In the genomic region with DNA sequence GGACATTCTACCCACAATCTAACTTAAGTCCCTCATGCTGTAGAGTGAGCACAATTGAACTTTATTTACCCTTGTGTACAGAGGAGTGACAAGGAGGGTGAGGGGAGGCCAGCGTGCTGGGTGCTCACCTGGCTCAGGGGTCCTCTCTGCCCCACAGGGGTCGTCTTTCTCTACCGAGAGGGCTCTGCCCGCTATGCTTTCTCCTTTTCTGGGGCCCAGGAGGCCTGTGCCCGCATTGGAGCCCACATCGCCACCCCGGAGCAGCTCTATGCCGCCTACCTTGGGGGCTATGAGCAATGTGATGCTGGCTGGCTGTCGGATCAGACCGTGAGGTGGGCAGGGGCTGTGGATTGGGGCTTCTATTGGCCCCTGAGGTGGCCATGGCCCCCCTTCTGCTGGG, we compare ENCODE assay signal across 18 cellular contexts. TPM values are rescaled to one million over a fixed set of nuclear protein-coding genes. Genes with fewer than 3 reads are reported as not detected.
DNase-seq lines count a peak whose midpoint lies in the region; ATAC-seq and TF ChIP-seq lines count a peak whose summit lies in the region.
"Had no signal": no experiment of that assay in that cellular context is flagged by ENCODE, and none has a peak within 500 bp of the region (broad histone marks: within the 10 kb centered on the region; RNA-seq: fewer than 3 reads in every experiment).

No MANE protein-coding gene starts in this region.

- H3K27me3 Mint-ChIP-seq in GM23338 (ENCODE audit: insufficient read depth, low read depth, poor library complexity) = peaks cover 40% of the 10 kb centered on the region
- H3K27me3 Mint-ChIP-seq in endothelial cell (ENCODE audit: unreplicated experiment) = peaks cover 16% of the 10 kb centered on the region
- H3K27me3 Mint-ChIP-seq in osteocyte (ENCODE audit: unreplicated experiment) = peaks cover 80% of the 10 kb centered on the region

- no peaks in the 10 kb centered on the region for H3K36me3 ChIP-seq in GM23338 (ENCODE audit: insufficient read depth)
- H3K36me3 ChIP-seq in H7 (replicated peaks; ENCODE audit: control insufficient read depth, insufficient read depth, low read length) = no peaks in the 10 kb centered on the region
- H3K36me3 ChIP-seq: BE2C had no signal

- no peak overlapping the region for H3K4me3 Mint-ChIP-seq in GM23338
- no peak overlapping the region for H3K4me3 Mint-ChIP-seq in endothelial cell (ENCODE audit: unreplicated experiment)
- H3K4me3 Mint-ChIP-seq in osteocyte (ENCODE audit: unreplicated experiment) = no peak overlapping the region
- H3K4me3 Mint-ChIP-seq: CD4-positive, CD25-positive, alpha-beta regulatory T cell; CD8-positive, alpha-beta memory T cell had no signal

- H3K9me2 ChIP-seq in GM23338 (ENCODE audit: insufficient read depth) = no peaks in the 10 kb centered on the region

- DNase-seq in GM23338 (ENCODE audit: low spot score) (no peak), H7 (peak; percentile 40), endothelial cell (ENCODE audit: low spot score) (no peak), osteocyte (ENCODE audit: extremely low spot score, unreplicated experiment) (no peak)
- DNase-seq: ACHN; BE2C; C1 segment of cervical spinal cord; CD4-positive, CD25-positive, alpha-beta regulatory T cell; CD8-positive, alpha-beta memory T cell; COR-L47; DMS 273 treated with DMSO at 0.1 percent for 48 hours; DMS53; DND-41; EL; HCEC 1CT had no signal

- no peaks in the 10 kb centered on the region; the same call in 2 of the 3 replicates for H3K36me3 Mint-ChIP-seq in GM23338 (ENCODE audit: low read depth)
- H3K36me3 Mint-ChIP-seq in endothelial cell (ENCODE audit: low read depth, unreplicated experiment) = peaks cover 18% of the 10 kb centered on the region
- no peaks in the 10 kb centered on the region for H3K36me3 Mint-ChIP-seq in osteocyte (ENCODE audit: unreplicated experiment)
- H3K36me3 Mint-ChIP-seq: CD8-positive, alpha-beta memory T cell had no signal

- no peaks in the 10 kb centered on the region for H3K79me2 ChIP-seq in GM23338 (replicated peaks; ENCODE audit: insufficient read depth)

- H3K4me1 Mint-ChIP-seq in GM23338 (peaks cover 22% of the 10 kb centered on the region), endothelial cell (ENCODE audit: unreplicated experiment) (peaks cover 11% of the 10 kb centered on the region), osteocyte (ENCODE audit: unreplicated experiment) (peaks cover 5% of the 10 kb centered on the region)

- peaks cover 3% of the 10 kb centered on the region; the same call in 1 of the 2 replicates for H4K20me1 ChIP-seq in GM23338 (replicated peaks; ENCODE audit: insufficient read depth)

- H3K4me1 ChIP-seq in GM23338 (ENCODE audit: insufficient read depth) = peaks cover 6% of the 10 kb centered on the region; the same call in 1 of the 2 replicates

- peak overlapping the region; percentile 75; the same call in 1 of the 2 replicates for H3K4me2 ChIP-seq in GM23338

- H2AFZ ChIP-seq in GM23338 = no peak overlapping the region

- H3K27me3 ChIP-seq in GM23338 (ENCODE audit: insufficient read depth) (peaks cover 95% of the 10 kb centered on the region), H7 (ENCODE audit: control insufficient read depth, insufficient read depth, low read length) (peaks cover 79% of the 10 kb centered on the region)
- H3K27me3 ChIP-seq: BE2C had no signal

- H3K4me3 ChIP-seq in GM23338 (no peak overlapping the region), H7 (ENCODE audit: insufficient read depth, low read depth, low read length) (no peak overlapping the region)
- H3K4me3 ChIP-seq: GM12878 had no signal

- H3K9me3 Mint-ChIP-seq in GM23338 = no peaks in the 10 kb centered on the region; the same call in 2 of the 3 replicates
- H3K9me3 Mint-ChIP-seq in endothelial cell (ENCODE audit: unreplicated experiment) = peaks cover 5% of the 10 kb centered on the region
- H3K9me3 Mint-ChIP-seq in osteocyte (ENCODE audit: unreplicated experiment) = no peaks in the 10 kb centered on the region

- no peak for TF ChIP-seq CTCF in GM23338 (conservative IDR thresholded peaks at IDR 0.05; ENCODE audit: low read depth in 2 of 2)
- no peak for TF ChIP-seq CTCF in endothelial cell (IDR thresholded peaks at IDR 0.05; ENCODE audit: unreplicated experiment)
- no peak for TF ChIP-seq CTCF in osteocyte (IDR thresholded peaks at IDR 0.05)

- ATAC-seq in GM23338 = no peak
- ATAC-seq: GM12878 had no signal

- H3K27ac Mint-ChIP-seq in GM23338 = no peak overlapping the region
- H3K27ac Mint-ChIP-seq in endothelial cell (ENCODE audit: unreplicated experiment) = no peak overlapping the region
- H3K27ac Mint-ChIP-seq in osteocyte (ENCODE audit: unreplicated experiment) = no peak overlapping the region
- H3K27ac Mint-ChIP-seq: CD4-positive, CD25-positive, alpha-beta regulatory T cell; CD8-positive, alpha-beta memory T cell had no signal

- H3F3A ChIP-seq in GM23338 (replicated peaks; ENCODE audit: low read depth) = peaks cover 10% of the 10 kb centered on the region; the same call in 1 of the 2 replicates

- H3K27ac ChIP-seq in GM23338 (ENCODE audit: low read depth) = no peak overlapping the region

TF ChIP-seq in GM23338, 12 proteins besides CTCF, POLR2A, EP300 and RAD21 (continues in another document):
- TF ChIP-seq, protein P1, sequence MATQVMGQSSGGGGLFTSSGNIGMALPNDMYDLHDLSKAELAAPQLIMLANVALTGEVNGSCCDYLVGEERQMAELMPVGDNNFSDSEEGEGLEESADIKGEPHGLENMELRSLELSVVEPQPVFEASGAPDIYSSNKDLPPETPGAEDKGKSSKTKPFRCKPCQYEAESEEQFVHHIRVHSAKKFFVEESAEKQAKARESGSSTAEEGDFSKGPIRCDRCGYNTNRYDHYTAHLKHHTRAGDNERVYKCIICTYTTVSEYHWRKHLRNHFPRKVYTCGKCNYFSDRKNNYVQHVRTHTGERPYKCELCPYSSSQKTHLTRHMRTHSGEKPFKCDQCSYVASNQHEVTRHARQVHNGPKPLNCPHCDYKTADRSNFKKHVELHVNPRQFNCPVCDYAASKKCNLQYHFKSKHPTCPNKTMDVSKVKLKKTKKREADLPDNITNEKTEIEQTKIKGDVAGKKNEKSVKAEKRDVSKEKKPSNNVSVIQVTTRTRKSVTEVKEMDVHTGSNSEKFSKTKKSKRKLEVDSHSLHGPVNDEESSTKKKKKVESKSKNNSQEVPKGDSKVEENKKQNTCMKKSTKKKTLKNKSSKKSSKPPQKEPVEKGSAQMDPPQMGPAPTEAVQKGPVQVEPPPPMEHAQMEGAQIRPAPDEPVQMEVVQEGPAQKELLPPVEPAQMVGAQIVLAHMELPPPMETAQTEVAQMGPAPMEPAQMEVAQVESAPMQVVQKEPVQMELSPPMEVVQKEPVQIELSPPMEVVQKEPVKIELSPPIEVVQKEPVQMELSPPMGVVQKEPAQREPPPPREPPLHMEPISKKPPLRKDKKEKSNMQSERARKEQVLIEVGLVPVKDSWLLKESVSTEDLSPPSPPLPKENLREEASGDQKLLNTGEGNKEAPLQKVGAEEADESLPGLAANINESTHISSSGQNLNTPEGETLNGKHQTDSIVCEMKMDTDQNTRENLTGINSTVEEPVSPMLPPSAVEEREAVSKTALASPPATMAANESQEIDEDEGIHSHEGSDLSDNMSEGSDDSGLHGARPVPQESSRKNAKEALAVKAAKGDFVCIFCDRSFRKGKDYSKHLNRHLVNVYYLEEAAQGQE (IDR thresholded peaks at IDR 0.05; ENCODE audit: unreplicated experiment) = no peak
- no peak for TF ChIP-seq EZH2phosphoT487 (IDR thresholded peaks at IDR 0.05; ENCODE audit: unreplicated experiment)
- no peak for TF ChIP-seq STAT1 (IDR thresholded peaks at IDR 0.05; ENCODE audit: unreplicated experiment)
- TF ChIP-seq POLR2AphosphoS5 (IDR thresholded peaks at IDR 0.05; ENCODE audit: low read depth) = no peak
- no peak for TF ChIP-seq NANOG (IDR thresholded peaks at IDR 0.05; ENCODE audit: borderline replicate concordance)

RNA-seq across cellular contexts. Expression of gene BCAN, which starts 5.4 kb away (rescaled TPM):
- 5.5 and 8.0 TPM in 2 replicates for total RNA-seq in GM23338 (2014; rRNA removed; shearing (Covaris generic))
- polyA plus RNA-seq in GM23338 (2016; fragmentation: Nextera tagmentation; extraction: Ambion mirVana) = 2.3 and 3.6 TPM in 2 replicates
- 1.7 and 4.1 TPM in 2 replicates for total RNA-seq in H7 (2014; rRNA removed; shearing (Covaris generic))
- total RNA-seq in endothelial cell (ENCODE audit: unreplicated experiment) (0.46 TPM), osteocyte (0.29 and 0.43 TPM in 2 replicates)
- total RNA-seq: CD4-positive, CD25-positive, alpha-beta regulatory T cell; CD8-positive, alpha-beta memory T cell; HT-29 had no signal
- polyA plus RNA-seq: CD4-positive, CD25-positive, alpha-beta regulatory T cell; CD8-positive, alpha-beta memory T cell had no signal

RNA-seq across cellular contexts. Expression of gene HAPLN2, which starts 28.1 kb away (rescaled TPM):
- not detected in 2 replicates for total RNA-seq in GM23338 (2014; rRNA removed; shearing (Covaris generic))
- 0.53 TPM in 1 of 2 replicates, not detected in the other for polyA plus RNA-seq in GM23338 (2016; fragmentation: Nextera tagmentation; extraction: Ambion mirVana)
- total RNA-seq in H7 (2014; rRNA removed; shearing (Covaris generic)) = 0.73 and 1.3 TPM in 2 replicates
- 1.3 TPM for total RNA-seq in endothelial cell (ENCODE audit: unreplicated experiment)
- total RNA-seq in osteocyte = 0.35 TPM in 1 of 2 replicates, not detected in the other
- total RNA-seq: CD4-positive, CD25-positive, alpha-beta regulatory T cell; CD8-positive, alpha-beta memory T cell; GM12878; H4 had no signal
- polyA plus RNA-seq: CD4-positive, CD25-positive, alpha-beta regulatory T cell; CD8-positive, alpha-beta memory T cell had no signal

RNA-seq across cellular contexts. Expression of gene NES, which starts 29.9 kb away (rescaled TPM):
- 85.3 and 95.9 TPM in 2 replicates for total RNA-seq in GM23338 (2014; rRNA removed; shearing (Covaris generic))
- 25.0 and 27.5 TPM in 2 replicates for polyA plus RNA-seq in GM23338 (2016; fragmentation: Nextera tagmentation; extraction: Ambion mirVana)
- total RNA-seq in H7 (2014; rRNA removed; shearing (Covaris generic)) = 220 and 231 TPM in 2 replicates
- total RNA-seq in endothelial cell (ENCODE audit: unreplicated experiment) (111 TPM), osteocyte (24.2 and 26.5 TPM in 2 replicates)
- total RNA-seq: CD8-positive, alpha-beta memory T cell had no signal
- polyA plus RNA-seq: CD4-positive, CD25-positive, alpha-beta regulatory T cell; CD8-positive, alpha-beta memory T cell had no signal

RNA-seq across cellular contexts. Expression of gene GPATCH4, which starts 46.1 kb away (rescaled TPM):
- 58.9 and 95.7 TPM in 2 replicates for total RNA-seq in GM23338 (2014; rRNA removed; shearing (Covaris generic))
- polyA plus RNA-seq in GM23338 (2016; fragmentation: Nextera tagmentation; extraction: Ambion mirVana) = 174 and 187 TPM in 2 replicates
- total RNA-seq in H7 (2014; rRNA removed; shearing (Covaris generic)) = 40.6 and 45.0 TPM in 2 replicates
- 18.6 TPM for total RNA-seq in endothelial cell (ENCODE audit: unreplicated experiment)
- total RNA-seq in osteocyte = 17.2 and 20.6 TPM in 2 replicates

RNA-seq across cellular contexts. Expression of gene NAXE, which starts 55.8 kb away (rescaled TPM):
- total RNA-seq in GM23338 (2014; rRNA removed; shearing (Covaris generic)) = 62.6 and 87.5 TPM in 2 replicates
- 82.1 and 83.1 TPM in 2 replicates for polyA plus RNA-seq in GM23338 (2016; fragmentation: Nextera tagmentation; extraction: Ambion mirVana)
- 133 and 151 TPM in 2 replicates for total RNA-seq in H7 (2014; rRNA removed; shearing (Covaris generic))
- total RNA-seq in endothelial cell (ENCODE audit: unreplicated experiment) (190 TPM), osteocyte (59.2 and 63.4 TPM in 2 replicates)
